ENCODE assay signal across 8 cellular contexts in genomic region chr1:39738622-39739366, GRCh38. TPM values are rescaled to one million over a fixed set of nuclear protein-coding genes. Genes with fewer than 3 reads are reported as not detected.
DNase-seq lines count a peak whose midpoint lies in the region; ATAC-seq and TF ChIP-seq lines count a peak whose summit lies in the region.

Gene PPIE (plus strand): TSS chr1:39738882. CDS start chr1:39738901, 19 bp downstream.

- H3K27me3 Mint-ChIP-seq in activated T-cell treated with anti-CD3 and anti-CD28 coated beads, Interleukin-2, amount 50 U/mL, for 4 hours (ENCODE audit: low read depth), result peaks cover 14% of the 10 kb centered on the region

- TF ChIP-seq CTCF in Peyer's patch (IDR thresholded peaks at IDR 0.05), result no peak

- H3K9me3 Mint-ChIP-seq in activated T-cell treated with anti-CD3 and anti-CD28 coated beads, Interleukin-2, amount 50 U/mL, for 4 hours, result no peaks in the 10 kb centered on the region

- H3K27ac ChIP-seq in Peyer's patch (peak within 1 kb of the TSS; percentile 66 to 78 (median 72)), muscle layer of colon (ENCODE audit: low read depth, low read length) (peak within 1 kb of the TSS; percentile 47)

- peaks cover 0 to 32% (median 0%) of the 10 kb centered on the region in 3 donors for H3K36me3 ChIP-seq in Peyer's patch
- peaks cover 30% of the 10 kb centered on the region for H3K36me3 ChIP-seq in muscle layer of colon (ENCODE audit: insufficient read depth, low read length)

- peak within 1 kb of the TSS; percentile 96 for H3K4me3 Mint-ChIP-seq in activated T-cell treated with anti-CD3 and anti-CD28 coated beads, Interleukin-2, amount 50 U/mL, for 4 hours

- H3K27me3 ChIP-seq in Peyer's patch (no peaks in the 10 kb centered on the region), muscle layer of colon (ENCODE audit: control insufficient read depth in 1 of 2, insufficient read depth in 2 of 2, low read length in 2 of 2) (no peaks in the 10 kb centered on the region)

- TF ChIP-seq POLR2A in Peyer's patch (IDR thresholded peaks at IDR 0.05), result peak in 1 of 2 donors; percentile 10

- H3K4me1 Mint-ChIP-seq in activated T-cell treated with anti-CD3 and anti-CD28 coated beads, Interleukin-2, amount 50 U/mL, for 4 hours (ENCODE audit: low read depth), result peaks cover 30% of the 10 kb centered on the region

- H3K4me3 ChIP-seq in Peyer's patch, result peak within 1 kb of the TSS; percentile 72 to 76 (median 74)
- peak within 1 kb of the TSS; percentile 98 to 99 for H3K4me3 ChIP-seq in muscle layer of colon (ENCODE audit: low read depth in 1 of 2, low read length in 2 of 2)

- peaks cover 0 to 12% (median 9%) of the 10 kb centered on the region in 4 donors for H3K4me1 ChIP-seq in Peyer's patch
- peaks cover 13% of the 10 kb centered on the region for H3K4me1 ChIP-seq in muscle layer of colon (ENCODE audit: insufficient read depth, low read length)

- H3K9ac ChIP-seq in muscle layer of colon (ENCODE audit: low read length), result peak within 1 kb of the TSS; percentile 79

- peaks cover 22% of the 10 kb centered on the region for H3K36me3 Mint-ChIP-seq in activated T-cell treated with anti-CD3 and anti-CD28 coated beads, Interleukin-2, amount 50 U/mL, for 4 hours (ENCODE audit: insufficient read depth)

- DNase-seq in COLO668 (lab: John Stamatoyannopoulos, UW; ENCODE audit: unreplicated experiment), result peak; percentile 99
- peak; percentile 86 for DNase-seq in KG1 (lab: John Stamatoyannopoulos, UW)
- peak; percentile 95 to 99 (median 98) for DNase-seq in Peyer's patch
- DNase-seq in activated T-cell treated with anti-CD3 and anti-CD28 coated beads, Interleukin-2, amount 50 U/mL, for 4 hours, result peak; percentile 96
- peak; percentile 86 to 89 for DNase-seq in stimulated activated CD8-positive, alpha-beta memory T cell treated with anti-CD3 and anti-CD28 coated beads, Interleukin-7, amount 100 ng/mL, for 1 hour (ENCODE audit: low read depth in 2 of 2)

- H3K9me3 ChIP-seq in Peyer's patch (no peaks in the 10 kb centered on the region), muscle layer of colon (ENCODE audit: low read length) (no peaks in the 10 kb centered on the region)

- ATAC-seq in GM21528 (IDR thresholded peaks at IDR 0.05; ENCODE audit: low FRiP score, unreplicated experiment) (peak; percentile 80), esophagus mucosa (peak; percentile 98)
- ATAC-seq in activated T-cell treated with anti-CD3 and anti-CD28 coated beads, Interleukin-2, amount 50 U/mL, for 4 hours, result peak; percentile 99 to 100

RNA-seq across cellular contexts. Expression of gene PPIE, which starts in this region (rescaled TPM):
- 10 to 100 TPM; 33.0 to 39.0 (median 37.0) TPM for total RNA-seq in Peyer's patch
- total RNA-seq in activated T-cell treated with anti-CD3 and anti-CD28 coated beads, Interleukin-2, amount 50 U/mL, for 4 hours, result 10 to 100 TPM; 54.0 to 65.4 (median 63.2) TPM
- 43.8 TPM for total RNA-seq in esophagus mucosa

Comparison
In these comparisons a context has a peak if more than half of its experiments do, and no peak if none do; other contexts are left out.
1. Peak in every context shown above with its lines: DNase-seq, ATAC-seq, H3K4me3 ChIP-seq and H3K27ac ChIP-seq.